ENCODE assay signal across 8 cellular contexts in genomic region chr12:79373896-79374499, GRCh38.
DNase-seq lines count a peak whose midpoint lies in the region; ATAC-seq and TF ChIP-seq lines count a peak whose summit lies in the region.

No MANE protein-coding gene starts in this region.

- no peak overlapping the region for H3K4me3 Mint-ChIP-seq in activated naive CD8-positive, alpha-beta T cell treated with anti-CD3 and anti-CD28 coated beads, Interleukin-2, amount 50 U/mL, for 24 hours

- H3K27me3 Mint-ChIP-seq in activated naive CD8-positive, alpha-beta T cell treated with anti-CD3 and anti-CD28 coated beads, Interleukin-2, amount 50 U/mL, for 24 hours, result no peaks in the 10 kb centered on the region

- peak; percentile 49 for ATAC-seq in activated naive CD8-positive, alpha-beta T cell treated with anti-CD3 and anti-CD28 coated beads, Interleukin-2, amount 50 U/mL, for 24 hours

- H3K27ac Mint-ChIP-seq in activated naive CD8-positive, alpha-beta T cell treated with anti-CD3 and anti-CD28 coated beads, Interleukin-2, amount 50 U/mL, for 24 hours, result no peak overlapping the region

- WGBS in liver, result 64% methylated on average over 5 of the region's 5 CpGs

- DNase-seq in stimulated activated CD4-positive, alpha-beta T cell treated with anti-CD3 and anti-CD28 coated beads, Interleukin-2, amount 100 ng/mL, for 48 hours, result peak; percentile 2 to 13
- no peak for DNase-seq in stimulated activated CD4-positive, alpha-beta T cell treated with anti-CD3 and anti-CD28 coated beads, Interleukin-4, amount 100 ng/mL, for 1 hour
- DNase-seq in H4 (ENCODE audit: low spot score), result peak; percentile 11
- peak; percentile 25 for DNase-seq in M059J (ENCODE audit: low read depth)
- DNase-seq in activated naive CD8-positive, alpha-beta T cell treated with anti-CD3 and anti-CD28 coated beads, Interleukin-2, amount 50 U/mL, for 24 hours, result peak; percentile 18
- no peak for DNase-seq in NK-92 (lab: John Stamatoyannopoulos, UW; ENCODE audit: unreplicated experiment)
- no peak for DNase-seq in cerebellum (ENCODE audit: low spot score)

- H3K27me3 ChIP-seq in liver (ENCODE audit: control insufficient read depth in 4 of 4, insufficient read depth in 4 of 4, low read length in 3 of 4), result peaks cover 0 to 2% (median 0%) of the 10 kb centered on the region in 4 donors

- H3K4me3 ChIP-seq in liver (ENCODE audit: low read depth in 1 of 3, low read length in 3 of 3), result no peak overlapping the region

- no peaks in the 10 kb centered on the region for H3K4me1 ChIP-seq in liver (ENCODE audit: control insufficient read depth in 4 of 4, insufficient read depth in 4 of 4, low read length in 3 of 4)

- H3K36me3 ChIP-seq in liver (ENCODE audit: control insufficient read depth in 4 of 4, insufficient read depth in 3 of 4, low read depth in 1 of 4, low read length in 3 of 4), result no peaks in the 10 kb centered on the region

- H3K9me3 ChIP-seq in liver (ENCODE audit: control insufficient read depth in 4 of 4, low read length in 3 of 4), result no peaks in the 10 kb centered on the region

- H3K27ac ChIP-seq in liver (ENCODE audit: low read depth in 1 of 2, low read length in 2 of 2), result no peak overlapping the region

- peak; percentile 35 for TF ChIP-seq CTCF in liver (IDR thresholded peaks at IDR 0.05; ENCODE audit: low read depth, low read length, missing input control)

- no peaks in the 10 kb centered on the region for H3K36me3 Mint-ChIP-seq in activated naive CD8-positive, alpha-beta T cell treated with anti-CD3 and anti-CD28 coated beads, Interleukin-2, amount 50 U/mL, for 24 hours (ENCODE audit: low read depth)

- no peaks in the 10 kb centered on the region for H3K9me3 Mint-ChIP-seq in activated naive CD8-positive, alpha-beta T cell treated with anti-CD3 and anti-CD28 coated beads, Interleukin-2, amount 50 U/mL, for 24 hours

- no peak overlapping the region for H3K9ac ChIP-seq in liver (ENCODE audit: low read depth in 1 of 2, low read length in 2 of 2)

- TF ChIP-seq RAD21 in liver (IDR thresholded peaks at IDR 0.05), result peak; percentile 54 to 61

- H3K4me1 Mint-ChIP-seq in activated naive CD8-positive, alpha-beta T cell treated with anti-CD3 and anti-CD28 coated beads, Interleukin-2, amount 50 U/mL, for 24 hours, result no peaks in the 10 kb centered on the region

TF ChIP-seq in liver, 16 proteins besides CTCF, POLR2A, EP300 and RAD21:
- TF ChIP-seq TAF1 (conservative IDR thresholded peaks at IDR 0.05) (no peak), RXRA (IDR thresholded peaks at IDR 0.05) (no peak)

Comparison
In these comparisons a context has a peak if more than half of its experiments do, and no peak if none do; other contexts are left out.
1. DNase-seq: peak in stimulated activated CD4-positive, alpha-beta T cell treated with anti-CD3 and anti-CD28 coated beads, Interleukin-2, amount 100 ng/mL, for 48 hours (2 of 2), H4 (single experiment), M059J (single experiment) and activated naive CD8-positive, alpha-beta T cell treated with anti-CD3 and anti-CD28 coated beads, Interleukin-2, amount 50 U/mL, for 24 hours (single experiment); none in stimulated activated CD4-positive, alpha-beta T cell treated with anti-CD3 and anti-CD28 coated beads, Interleukin-4, amount 100 ng/mL, for 1 hour (single experiment), NK-92 (single experiment) and cerebellum (single experiment).